In the genomic region with DNA sequence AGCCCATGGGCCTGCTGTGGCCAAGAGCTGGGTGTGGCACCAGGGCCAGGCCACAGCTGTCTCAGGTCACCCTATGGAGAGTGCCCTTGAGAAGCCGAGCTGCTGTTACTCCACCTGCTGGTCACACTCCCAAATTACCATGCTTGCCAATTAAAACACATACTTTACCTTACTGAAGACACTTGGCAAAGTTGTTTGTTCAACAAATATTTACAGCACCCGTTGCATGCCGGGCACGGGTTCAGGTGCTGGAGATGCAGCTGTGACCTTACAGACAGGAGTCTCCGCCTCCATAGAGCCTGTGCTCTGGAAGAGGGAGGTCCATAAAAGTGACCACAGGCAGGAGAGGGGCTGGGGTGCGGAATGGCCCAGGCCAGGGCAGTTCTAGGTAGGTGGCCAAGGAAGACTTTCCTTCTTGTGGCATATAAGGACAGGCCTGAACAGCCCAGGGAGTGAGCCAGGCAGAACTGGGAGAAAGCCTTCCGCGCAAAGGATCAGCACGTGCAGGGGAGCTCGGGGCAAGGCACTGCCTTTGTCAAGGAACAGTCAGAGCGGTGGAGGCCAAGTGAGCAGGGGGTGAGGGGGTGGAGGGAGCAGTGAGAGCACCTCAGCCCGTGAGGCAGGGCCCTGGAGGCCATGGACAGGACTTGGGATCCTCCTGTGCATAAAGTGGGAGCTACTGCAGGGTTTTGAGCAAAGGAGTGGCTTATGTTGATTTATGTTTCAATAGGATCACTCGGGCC, we compare ENCODE assay signal across 8 cellular contexts. TPM values are rescaled to one million over a fixed set of nuclear protein-coding genes. Genes with fewer than 3 reads are reported as not detected.
A peak's percentile ranks its signal among the peaks of the same experiment; 100 is the strongest.
DNase-seq lines count a peak whose midpoint lies in the region; ATAC-seq and TF ChIP-seq lines count a peak whose summit lies in the region.

No MANE protein-coding gene starts in this region.

- CTCF ChIA-PET in activated CD8-positive, alpha-beta T cell treated with anti-CD3 and anti-CD28 coated beads, Interleukin-2, amount 10 ng/mL, durations not matched to agents 7 days and 5 days (lab: Charles Lee): interaction anchor here (0.6 to 2.1 kb wide), 11 partner anchors 8 to 262 kb away, joined by 3 to 12 read pairs (median 3); no protein-coding TSS in a partner anchor

- POLR2A ChIA-PET in activated CD8-positive, alpha-beta T cell treated with anti-CD3 and anti-CD28 coated beads, Interleukin-2, amount 10 ng/mL, durations not matched to agents 7 days and 5 days (lab: Charles Lee): no interaction called here

- H3K36me3 ChIP-seq in neural progenitor cell: no peaks in the 10 kb centered on the region

- peaks cover 8% of the 10 kb centered on the region for H3F3A ChIP-seq in neural progenitor cell (ENCODE audit: low read depth)

- H3K27ac Mint-ChIP-seq in activated CD8-positive, alpha-beta T cell treated with anti-CD3 and anti-CD28 coated beads, Interleukin-2, amount 10 ng/mL, durations not matched to agents 7 days and 5 days: peak overlapping the region; percentile 39
- peak overlapping the region; percentile 89 for H3K27ac Mint-ChIP-seq in neural progenitor cell

- H3K27me3 ChIP-seq in neural progenitor cell: no peaks in the 10 kb centered on the region

- peaks cover 65% of the 10 kb centered on the region for H3K36me3 Mint-ChIP-seq in activated CD8-positive, alpha-beta T cell treated with anti-CD3 and anti-CD28 coated beads, Interleukin-2, amount 10 ng/mL, durations not matched to agents 7 days and 5 days (ENCODE audit: low read depth)
- H3K36me3 Mint-ChIP-seq in neural progenitor cell: peaks cover 28% of the 10 kb centered on the region

- TF ChIP-seq CTCF in HFF-Myc (IDR thresholded peaks at IDR 0.05; ENCODE audit: low read depth, low read length, missing control alignments) (peak; percentile 69), neural progenitor cell (IDR thresholded peaks at IDR 0.05) (peak; percentile 77)

- H3K4me3 Mint-ChIP-seq in activated CD8-positive, alpha-beta T cell treated with anti-CD3 and anti-CD28 coated beads, Interleukin-2, amount 10 ng/mL, durations not matched to agents 7 days and 5 days: no peak overlapping the region
- no peak overlapping the region for H3K4me3 Mint-ChIP-seq in neural progenitor cell

- no peaks in the 10 kb centered on the region for H3K27me3 Mint-ChIP-seq in activated CD8-positive, alpha-beta T cell treated with anti-CD3 and anti-CD28 coated beads, Interleukin-2, amount 10 ng/mL, durations not matched to agents 7 days and 5 days (ENCODE audit: low read depth)
- no peaks in the 10 kb centered on the region for H3K27me3 Mint-ChIP-seq in neural progenitor cell (ENCODE audit: insufficient read depth, low read depth)

- no peak overlapping the region for H3K9ac ChIP-seq in neural progenitor cell

- H3K9me3 Mint-ChIP-seq in activated CD8-positive, alpha-beta T cell treated with anti-CD3 and anti-CD28 coated beads, Interleukin-2, amount 10 ng/mL, durations not matched to agents 7 days and 5 days (ENCODE audit: insufficient read depth): no peaks in the 10 kb centered on the region
- peaks cover 4% of the 10 kb centered on the region for H3K9me3 Mint-ChIP-seq in neural progenitor cell

- H4K20me1 ChIP-seq in neural progenitor cell (ENCODE audit: low read depth): no peaks in the 10 kb centered on the region

- no peaks in the 10 kb centered on the region for H3K9me3 ChIP-seq in neural progenitor cell (ENCODE audit: low read depth)

- H2AFZ ChIP-seq in neural progenitor cell (replicated peaks): no peak overlapping the region

- no peaks in the 10 kb centered on the region for H3K79me2 ChIP-seq in neural progenitor cell (ENCODE audit: low read depth)

- H3K4me1 ChIP-seq in neural progenitor cell: peaks cover 14% of the 10 kb centered on the region

- H3K4me2 ChIP-seq in neural progenitor cell: no peak overlapping the region

- no peaks in the 10 kb centered on the region for H3K4me1 Mint-ChIP-seq in activated CD8-positive, alpha-beta T cell treated with anti-CD3 and anti-CD28 coated beads, Interleukin-2, amount 10 ng/mL, durations not matched to agents 7 days and 5 days (ENCODE audit: low read depth)
- peaks cover 13% of the 10 kb centered on the region for H3K4me1 Mint-ChIP-seq in neural progenitor cell

- peak; percentile 79 for ATAC-seq in activated CD8-positive, alpha-beta T cell treated with anti-CD3 and anti-CD28 coated beads, Interleukin-2, amount 10 ng/mL, durations not matched to agents 7 days and 5 days

- no peak overlapping the region for H3K27ac ChIP-seq in neural progenitor cell

- H3K4me3 ChIP-seq in HFF-Myc (replicated peaks; ENCODE audit: low read depth, low read length) (no peak overlapping the region), neural progenitor cell (no peak overlapping the region)

- peak; percentile 43 for DNase-seq in DMS153 (lab: John Stamatoyannopoulos, UW)
- DNase-seq in HFF-Myc (ENCODE audit: extremely low read depth, low read depth): peak; percentile 20
- DNase-seq in NCI-H748 treated with DMSO at 0.1 percent for 48 hours (lab: John Stamatoyannopoulos, UW): peak; percentile 44
- DNase-seq in activated CD8-positive, alpha-beta T cell treated with anti-CD3 and anti-CD28 coated beads, Interleukin-2, amount 10 ng/mL, durations not matched to agents 7 days and 5 days: peak; percentile 65
- peak; percentile 55 for DNase-seq in fibroblast of peridontal ligament (ENCODE audit: extremely low read depth)
- peak; percentile 69 for DNase-seq in neural progenitor cell (ENCODE audit: low spot score)
- DNase-seq in NCI-H226: no peak
- DNase-seq in effector CD4-positive, alpha-beta T cell: no peak

RNA-seq across cellular contexts. Expression of a gene that starts 23.6 kb away (rescaled TPM):
- under 1 TPM; 0.37 to 0.73 TPM for total RNA-seq in activated CD8-positive, alpha-beta T cell treated with anti-CD3 and anti-CD28 coated beads, Interleukin-2, amount 10 ng/mL, durations not matched to agents 7 days and 5 days
- 0.30 and 0.34 TPM in 2 replicates for total RNA-seq in neural progenitor cell (ENCODE audit: low replicate concordance)

Comparison
In these comparisons a context has a peak if more than half of its experiments do, and no peak if none do; other contexts are left out.
1. DNase-seq: peak in DMS153 (single experiment), HFF-Myc (single experiment), NCI-H748 treated with DMSO at 0.1 percent for 48 hours (single experiment), activated CD8-positive, alpha-beta T cell treated with anti-CD3 and anti-CD28 coated beads, Interleukin-2, amount 10 ng/mL, durations not matched to agents 7 days and 5 days (single experiment), fibroblast of peridontal ligament (single experiment) and neural progenitor cell (single experiment); none in NCI-H226 (single experiment) and effector CD4-positive, alpha-beta T cell (single experiment).